Comparison of ENCODE assay signal across 1 cellular context in the genomic region with DNA sequence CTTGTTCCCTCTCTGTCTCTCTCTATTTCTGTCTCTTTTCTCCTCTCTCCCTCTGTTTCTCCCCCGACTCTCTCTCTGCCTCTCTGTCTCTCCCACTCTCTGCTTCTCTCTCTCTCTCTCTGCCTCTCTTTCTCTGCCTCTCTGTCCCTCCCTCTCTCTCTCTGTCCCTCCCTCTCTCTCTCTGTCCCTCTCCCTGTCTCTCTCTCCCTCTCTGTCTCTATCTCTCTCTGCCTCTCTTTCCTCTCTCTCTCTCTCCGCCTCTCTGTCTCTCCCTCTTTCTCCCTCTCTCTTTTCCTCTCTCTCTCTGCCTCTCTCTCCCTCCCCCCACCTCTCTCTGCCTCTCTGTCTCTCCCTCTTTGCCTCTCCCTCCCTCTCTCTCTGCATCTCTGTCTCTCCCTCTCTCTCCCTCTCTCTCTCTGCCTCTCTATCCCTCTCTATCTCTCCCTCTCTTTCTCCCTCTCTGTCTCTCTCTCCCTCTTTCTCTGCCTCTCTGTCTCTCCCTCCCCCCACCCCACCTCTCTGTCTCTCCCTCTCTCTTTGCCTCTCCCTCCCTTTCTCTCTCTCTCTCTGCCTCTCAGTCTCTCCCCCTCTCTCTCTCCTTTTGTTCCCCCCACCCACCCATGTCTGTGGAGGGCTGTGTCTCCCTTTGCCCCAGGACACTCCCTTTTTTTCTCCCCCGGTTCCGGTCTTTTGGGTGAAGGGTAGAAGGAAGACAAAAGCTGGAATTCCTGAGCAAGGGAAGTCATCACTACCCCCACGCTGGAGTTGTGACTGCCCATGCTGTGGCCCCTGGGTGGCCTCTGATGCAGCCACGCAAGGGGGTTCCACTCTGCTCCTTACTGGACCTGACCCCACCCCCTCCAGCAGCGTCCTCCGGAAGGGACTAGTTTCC.
TF ChIP-seq lines count a peak whose summit lies in the region.

No MANE protein-coding gene starts in this region.

TF ChIP-seq in HEK293, 187 proteins besides CTCF, POLR2A, EP300 and RAD21 (continued from another document and continues in another):
- TF ChIP-seq, protein P1, sequence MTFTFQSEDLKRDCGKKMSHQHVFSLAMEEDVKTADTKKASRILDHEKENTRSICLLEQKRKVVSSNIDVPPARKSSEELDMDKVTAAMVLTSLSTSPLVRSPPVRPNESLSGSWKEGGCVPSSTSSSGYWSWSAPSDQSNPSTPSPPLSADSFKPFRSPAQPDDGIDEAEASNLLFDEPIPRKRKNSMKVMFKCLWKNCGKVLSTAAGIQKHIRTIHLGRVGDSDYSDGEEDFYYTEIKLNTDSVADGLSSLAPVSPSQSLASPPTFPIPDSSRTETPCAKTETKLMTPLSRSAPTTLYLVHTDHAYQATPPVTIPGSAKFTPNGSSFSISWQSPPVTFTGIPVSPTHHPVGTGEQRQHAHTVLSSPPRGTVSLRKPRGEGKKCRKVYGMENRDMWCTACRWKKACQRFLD (tag by site-specific recombination; IDR thresholded peaks at IDR 0.05): no peak
- TF ChIP-seq ZNF610 (tag by site-specific recombination; IDR thresholded peaks at IDR 0.05; ENCODE audit: borderline replicate concordance) (no peak), ZBTB49 (tag by site-specific recombination; IDR thresholded peaks at IDR 0.05; ENCODE audit: low read depth) (no peak), ZNF202 (tag by site-specific recombination; IDR thresholded peaks at IDR 0.05; ENCODE audit: borderline replicate concordance) (peak; percentile 100), ZNF701 (tag by site-specific recombination; IDR thresholded peaks at IDR 0.05) (no peak), SCRT1 (tag by site-specific recombination; IDR thresholded peaks at IDR 0.05; ENCODE audit: borderline replicate concordance) (peak; percentile 34; the same call in 1 of the 2 replicates), EGR2 (tag by site-specific recombination; IDR thresholded peaks at IDR 0.05; ENCODE audit: low read depth) (peak; percentile 55; the same call in 1 of the 2 replicates), GFI1B (tag by site-specific recombination; IDR thresholded peaks at IDR 0.05) (no peak), ZNF311 (tag by site-specific recombination; IDR thresholded peaks at IDR 0.05; ENCODE audit: borderline replicate concordance) (no peak), ZNF2 (tag by site-specific recombination; IDR thresholded peaks at IDR 0.05) (no peak), INSM2 (tag by site-specific recombination; IDR thresholded peaks at IDR 0.05) (no peak), ZNF426 (tag by site-specific recombination; IDR thresholded peaks at IDR 0.05) (no peak), ZNF776 (tag by site-specific recombination; IDR thresholded peaks at IDR 0.05; ENCODE audit: borderline replicate concordance) (0 out of 2 replicates have a peak, but pooled peaks have one; percentile 65), YY1 (tag by site-specific recombination; IDR thresholded peaks at IDR 0.05) (no peak), GLIS1 (tag by site-specific recombination; IDR thresholded peaks at IDR 0.05) (peak; percentile 83), OVOL3 (tag by site-specific recombination; IDR thresholded peaks at IDR 0.05) (no peak), ZBTB20 (tag by site-specific recombination; IDR thresholded peaks at IDR 0.05) (no peak), ZNF174 (tag by site-specific recombination; IDR thresholded peaks at IDR 0.05) (no peak), ZNF350 (tag by site-specific recombination; IDR thresholded peaks at IDR 0.05) (no peak), IKZF3 (tag by site-specific recombination; IDR thresholded peaks at IDR 0.05) (no peak), ZNF670 (tag by site-specific recombination; IDR thresholded peaks at IDR 0.05; ENCODE audit: low read depth) (no peak), ZNF837 (tag by site-specific recombination; IDR thresholded peaks at IDR 0.05) (no peak), KLF8 (tag by site-specific recombination; IDR thresholded peaks at IDR 0.05) (peak; percentile 50; the same call in 1 of the 2 replicates), ZXDB (tag by site-specific recombination; IDR thresholded peaks at IDR 0.05) (no peak), ZNF140 (tag by site-specific recombination; IDR thresholded peaks at IDR 0.05) (no peak), SP3 (tag by site-specific recombination; IDR thresholded peaks at IDR 0.05) (peak; percentile 31), ZNF398 (tag by site-specific recombination; IDR thresholded peaks at IDR 0.05) (peak; percentile 91), ZBTB44 (tag by site-specific recombination; IDR thresholded peaks at IDR 0.05) (no peak), PBX3 (CRISPR knock-in tag; IDR thresholded peaks at IDR 0.05) (no peak), ZSCAN18 (tag by site-specific recombination; IDR thresholded peaks at IDR 0.05) (no peak), MYNN (tag by site-specific recombination; IDR thresholded peaks at IDR 0.05; ENCODE audit: borderline replicate concordance) (no peak), ZNF76 (tag by site-specific recombination; IDR thresholded peaks at IDR 0.05; ENCODE audit: borderline replicate concordance, low read depth) (no peak), ZFHX2 (tag by site-specific recombination; conservative IDR thresholded peaks at IDR 0.05) (peak; percentile 58)
- TF ChIP-seq, protein P2, sequence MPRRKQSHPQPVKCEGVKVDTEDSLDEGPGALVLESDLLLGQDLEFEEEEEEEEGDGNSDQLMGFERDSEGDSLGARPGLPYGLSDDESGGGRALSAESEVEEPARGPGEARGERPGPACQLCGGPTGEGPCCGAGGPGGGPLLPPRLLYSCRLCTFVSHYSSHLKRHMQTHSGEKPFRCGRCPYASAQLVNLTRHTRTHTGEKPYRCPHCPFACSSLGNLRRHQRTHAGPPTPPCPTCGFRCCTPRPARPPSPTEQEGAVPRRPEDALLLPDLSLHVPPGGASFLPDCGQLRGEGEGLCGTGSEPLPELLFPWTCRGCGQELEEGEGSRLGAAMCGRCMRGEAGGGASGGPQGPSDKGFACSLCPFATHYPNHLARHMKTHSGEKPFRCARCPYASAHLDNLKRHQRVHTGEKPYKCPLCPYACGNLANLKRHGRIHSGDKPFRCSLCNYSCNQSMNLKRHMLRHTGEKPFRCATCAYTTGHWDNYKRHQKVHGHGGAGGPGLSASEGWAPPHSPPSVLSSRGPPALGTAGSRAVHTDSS (tag by site-specific recombination; IDR thresholded peaks at IDR 0.05): no peak
- TF ChIP-seq, protein P3, sequence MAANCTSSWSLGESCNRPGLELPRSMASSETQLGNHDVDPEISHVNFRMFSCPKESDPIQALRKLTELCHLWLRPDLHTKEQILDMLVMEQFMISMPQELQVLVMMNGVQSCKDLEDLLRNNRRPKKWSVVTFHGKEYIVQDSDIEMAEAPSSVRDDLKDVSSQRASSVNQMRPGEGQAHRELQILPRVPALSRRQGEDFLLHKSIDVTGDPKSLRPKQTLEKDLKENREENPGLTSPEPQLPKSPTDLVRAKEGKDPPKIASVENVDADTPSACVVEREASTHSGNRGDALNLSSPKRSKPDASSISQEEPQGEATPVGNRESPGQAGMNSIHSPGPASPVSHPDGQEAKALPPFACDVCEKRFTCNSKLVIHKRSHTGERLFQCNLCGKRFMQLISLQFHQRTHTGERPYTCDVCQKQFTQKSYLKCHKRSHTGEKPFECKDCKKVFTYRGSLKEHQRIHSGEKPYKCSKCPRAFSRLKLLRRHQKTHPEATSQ (tag by site-specific recombination; IDR thresholded peaks at IDR 0.05): no peak
- TF ChIP-seq, protein P4, sequence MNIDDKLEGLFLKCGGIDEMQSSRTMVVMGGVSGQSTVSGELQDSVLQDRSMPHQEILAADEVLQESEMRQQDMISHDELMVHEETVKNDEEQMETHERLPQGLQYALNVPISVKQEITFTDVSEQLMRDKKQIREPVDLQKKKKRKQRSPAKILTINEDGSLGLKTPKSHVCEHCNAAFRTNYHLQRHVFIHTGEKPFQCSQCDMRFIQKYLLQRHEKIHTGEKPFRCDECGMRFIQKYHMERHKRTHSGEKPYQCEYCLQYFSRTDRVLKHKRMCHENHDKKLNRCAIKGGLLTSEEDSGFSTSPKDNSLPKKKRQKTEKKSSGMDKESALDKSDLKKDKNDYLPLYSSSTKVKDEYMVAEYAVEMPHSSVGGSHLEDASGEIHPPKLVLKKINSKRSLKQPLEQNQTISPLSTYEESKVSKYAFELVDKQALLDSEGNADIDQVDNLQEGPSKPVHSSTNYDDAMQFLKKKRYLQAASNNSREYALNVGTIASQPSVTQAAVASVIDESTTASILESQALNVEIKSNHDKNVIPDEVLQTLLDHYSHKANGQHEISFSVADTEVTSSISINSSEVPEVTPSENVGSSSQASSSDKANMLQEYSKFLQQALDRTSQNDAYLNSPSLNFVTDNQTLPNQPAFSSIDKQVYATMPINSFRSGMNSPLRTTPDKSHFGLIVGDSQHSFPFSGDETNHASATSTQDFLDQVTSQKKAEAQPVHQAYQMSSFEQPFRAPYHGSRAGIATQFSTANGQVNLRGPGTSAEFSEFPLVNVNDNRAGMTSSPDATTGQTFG (tag by site-specific recombination; IDR thresholded peaks at IDR 0.05; ENCODE audit: borderline replicate concordance): no peak
